2 cellular contexts compared by ENCODE assay signal in the genomic region with DNA sequence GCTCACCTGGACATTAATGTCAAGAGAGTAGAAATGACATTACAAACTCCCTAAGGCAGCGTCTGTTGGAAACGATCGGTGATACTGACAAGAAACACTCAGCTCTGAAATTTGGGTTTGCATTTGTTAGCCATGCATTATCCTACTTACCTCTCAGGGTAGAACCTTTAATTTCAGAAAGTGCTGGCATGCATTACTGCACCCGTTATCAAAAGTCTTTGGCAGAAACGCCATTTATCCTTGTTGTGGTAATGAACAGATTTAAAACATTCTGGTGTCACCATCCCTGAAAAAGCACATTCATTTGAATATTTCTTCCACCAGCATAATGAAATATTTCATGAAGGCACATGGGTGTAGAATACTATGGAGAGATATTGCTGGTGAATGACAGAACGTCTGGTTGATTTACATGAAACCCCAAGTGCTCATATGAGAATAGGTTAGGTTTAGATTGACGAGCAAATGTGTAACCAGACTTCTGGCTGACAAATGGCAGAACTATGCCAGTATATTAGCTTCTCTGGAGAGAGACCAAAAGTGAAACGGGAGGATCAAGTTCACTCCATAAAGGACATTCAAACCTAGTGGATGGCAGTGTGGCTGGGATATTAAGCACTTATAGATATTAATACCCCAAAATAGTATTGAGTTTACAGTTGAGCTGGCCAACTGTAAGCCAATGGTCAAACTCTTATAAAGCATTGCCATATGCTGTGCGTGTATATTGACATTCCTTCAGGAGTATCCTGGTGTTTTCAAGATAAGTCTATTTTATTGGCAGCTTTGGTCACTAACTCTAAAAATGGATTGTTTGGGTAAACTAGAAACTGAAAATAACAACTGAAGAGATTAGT.
A peak's percentile ranks its signal among the peaks of the same experiment; 100 is the strongest.
TF ChIP-seq lines count a peak whose summit lies in the region.

No MANE protein-coding gene starts in this region.

TF ChIP-seq in A549, 52 proteins besides CTCF, POLR2A, EP300 and RAD21:
- TF ChIP-seq ZNF302 (CRISPR knock-in tag; IDR thresholded peaks at IDR 0.05) (no peak), BHLHE40 (IDR thresholded peaks at IDR 0.05; ENCODE audit: low read depth, low read length) (no peak), KDM1A (IDR thresholded peaks at IDR 0.05; ENCODE audit: low read depth) (no peak), SREBF2 (IDR thresholded peaks at IDR 0.05) (no peak), FOSL2 (IDR thresholded peaks at IDR 0.05) (no peak), FOSL2 (CRISPR knock-in tag; IDR thresholded peaks at IDR 0.05) (peak; percentile 60), NPAS2 (CRISPR knock-in tag; IDR thresholded peaks at IDR 0.05; ENCODE audit: borderline replicate concordance) (no peak), JUNB (IDR thresholded peaks at IDR 0.05) (0 out of 2 replicates have a peak, but pooled peaks have one; percentile 31), JUN (IDR thresholded peaks at IDR 0.05) (no peak), TP53 (CRISPR knock-in tag; IDR thresholded peaks at IDR 0.05) (no peak), CBX8 (IDR thresholded peaks at IDR 0.05) (no peak), ZFP36 (IDR thresholded peaks at IDR 0.05; ENCODE audit: borderline replicate concordance, partially characterized antibody) (no peak), EHMT2 (IDR thresholded peaks at IDR 0.05; ENCODE audit: low read depth) (peak; percentile 54; the same call in 1 of the 2 replicates), GATA3 (IDR thresholded peaks at IDR 0.05; ENCODE audit: borderline replicate concordance) (peak; percentile 15; the same call in 1 of the 2 replicates), NFE2L2 (conservative IDR thresholded peaks at IDR 0.05; ENCODE audit: low read length) (no peak)
- TF ChIP-seq, protein P1, sequence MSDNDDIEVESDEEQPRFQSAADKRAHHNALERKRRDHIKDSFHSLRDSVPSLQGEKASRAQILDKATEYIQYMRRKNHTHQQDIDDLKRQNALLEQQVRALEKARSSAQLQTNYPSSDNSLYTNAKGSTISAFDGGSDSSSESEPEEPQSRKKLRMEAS (IDR thresholded peaks at IDR 0.05), result peak; percentile 56; the same call in 1 of the 2 replicates
- TF ChIP-seq, protein P2, sequence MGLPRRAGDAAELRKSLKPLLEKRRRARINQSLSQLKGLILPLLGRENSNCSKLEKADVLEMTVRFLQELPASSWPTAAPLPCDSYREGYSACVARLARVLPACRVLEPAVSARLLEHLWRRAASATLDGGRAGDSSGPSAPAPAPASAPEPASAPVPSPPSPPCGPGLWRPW (IDR thresholded peaks at IDR 0.05), result no peak
- TF ChIP-seq, protein P3, sequence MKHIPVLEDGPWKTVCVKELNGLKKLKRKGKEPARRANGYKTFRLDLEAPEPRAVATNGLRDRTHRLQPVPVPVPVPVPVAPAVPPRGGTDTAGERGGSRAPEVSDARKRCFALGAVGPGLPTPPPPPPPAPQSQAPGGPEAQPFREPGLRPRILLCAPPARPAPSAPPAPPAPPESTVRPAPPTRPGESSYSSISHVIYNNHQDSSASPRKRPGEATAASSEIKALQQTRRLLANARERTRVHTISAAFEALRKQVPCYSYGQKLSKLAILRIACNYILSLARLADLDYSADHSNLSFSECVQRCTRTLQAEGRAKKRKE (CRISPR knock-in tag; IDR thresholded peaks at IDR 0.05; ENCODE audit: low read depth), result no peak
- TF ChIP-seq, protein P4, sequence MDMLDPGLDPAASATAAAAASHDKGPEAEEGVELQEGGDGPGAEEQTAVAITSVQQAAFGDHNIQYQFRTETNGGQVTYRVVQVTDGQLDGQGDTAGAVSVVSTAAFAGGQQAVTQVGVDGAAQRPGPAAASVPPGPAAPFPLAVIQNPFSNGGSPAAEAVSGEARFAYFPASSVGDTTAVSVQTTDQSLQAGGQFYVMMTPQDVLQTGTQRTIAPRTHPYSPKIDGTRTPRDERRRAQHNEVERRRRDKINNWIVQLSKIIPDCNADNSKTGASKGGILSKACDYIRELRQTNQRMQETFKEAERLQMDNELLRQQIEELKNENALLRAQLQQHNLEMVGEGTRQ (IDR thresholded peaks at IDR 0.05), result no peak

TF ChIP-seq in GM23338, 12 proteins besides CTCF, POLR2A, EP300 and RAD21 (continued from another document):
- TF ChIP-seq, protein P5, sequence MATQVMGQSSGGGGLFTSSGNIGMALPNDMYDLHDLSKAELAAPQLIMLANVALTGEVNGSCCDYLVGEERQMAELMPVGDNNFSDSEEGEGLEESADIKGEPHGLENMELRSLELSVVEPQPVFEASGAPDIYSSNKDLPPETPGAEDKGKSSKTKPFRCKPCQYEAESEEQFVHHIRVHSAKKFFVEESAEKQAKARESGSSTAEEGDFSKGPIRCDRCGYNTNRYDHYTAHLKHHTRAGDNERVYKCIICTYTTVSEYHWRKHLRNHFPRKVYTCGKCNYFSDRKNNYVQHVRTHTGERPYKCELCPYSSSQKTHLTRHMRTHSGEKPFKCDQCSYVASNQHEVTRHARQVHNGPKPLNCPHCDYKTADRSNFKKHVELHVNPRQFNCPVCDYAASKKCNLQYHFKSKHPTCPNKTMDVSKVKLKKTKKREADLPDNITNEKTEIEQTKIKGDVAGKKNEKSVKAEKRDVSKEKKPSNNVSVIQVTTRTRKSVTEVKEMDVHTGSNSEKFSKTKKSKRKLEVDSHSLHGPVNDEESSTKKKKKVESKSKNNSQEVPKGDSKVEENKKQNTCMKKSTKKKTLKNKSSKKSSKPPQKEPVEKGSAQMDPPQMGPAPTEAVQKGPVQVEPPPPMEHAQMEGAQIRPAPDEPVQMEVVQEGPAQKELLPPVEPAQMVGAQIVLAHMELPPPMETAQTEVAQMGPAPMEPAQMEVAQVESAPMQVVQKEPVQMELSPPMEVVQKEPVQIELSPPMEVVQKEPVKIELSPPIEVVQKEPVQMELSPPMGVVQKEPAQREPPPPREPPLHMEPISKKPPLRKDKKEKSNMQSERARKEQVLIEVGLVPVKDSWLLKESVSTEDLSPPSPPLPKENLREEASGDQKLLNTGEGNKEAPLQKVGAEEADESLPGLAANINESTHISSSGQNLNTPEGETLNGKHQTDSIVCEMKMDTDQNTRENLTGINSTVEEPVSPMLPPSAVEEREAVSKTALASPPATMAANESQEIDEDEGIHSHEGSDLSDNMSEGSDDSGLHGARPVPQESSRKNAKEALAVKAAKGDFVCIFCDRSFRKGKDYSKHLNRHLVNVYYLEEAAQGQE (IDR thresholded peaks at IDR 0.05; ENCODE audit: unreplicated experiment), result no peak
- no peak for TF ChIP-seq NANOG (IDR thresholded peaks at IDR 0.05; ENCODE audit: borderline replicate concordance)
- TF ChIP-seq, protein P6, sequence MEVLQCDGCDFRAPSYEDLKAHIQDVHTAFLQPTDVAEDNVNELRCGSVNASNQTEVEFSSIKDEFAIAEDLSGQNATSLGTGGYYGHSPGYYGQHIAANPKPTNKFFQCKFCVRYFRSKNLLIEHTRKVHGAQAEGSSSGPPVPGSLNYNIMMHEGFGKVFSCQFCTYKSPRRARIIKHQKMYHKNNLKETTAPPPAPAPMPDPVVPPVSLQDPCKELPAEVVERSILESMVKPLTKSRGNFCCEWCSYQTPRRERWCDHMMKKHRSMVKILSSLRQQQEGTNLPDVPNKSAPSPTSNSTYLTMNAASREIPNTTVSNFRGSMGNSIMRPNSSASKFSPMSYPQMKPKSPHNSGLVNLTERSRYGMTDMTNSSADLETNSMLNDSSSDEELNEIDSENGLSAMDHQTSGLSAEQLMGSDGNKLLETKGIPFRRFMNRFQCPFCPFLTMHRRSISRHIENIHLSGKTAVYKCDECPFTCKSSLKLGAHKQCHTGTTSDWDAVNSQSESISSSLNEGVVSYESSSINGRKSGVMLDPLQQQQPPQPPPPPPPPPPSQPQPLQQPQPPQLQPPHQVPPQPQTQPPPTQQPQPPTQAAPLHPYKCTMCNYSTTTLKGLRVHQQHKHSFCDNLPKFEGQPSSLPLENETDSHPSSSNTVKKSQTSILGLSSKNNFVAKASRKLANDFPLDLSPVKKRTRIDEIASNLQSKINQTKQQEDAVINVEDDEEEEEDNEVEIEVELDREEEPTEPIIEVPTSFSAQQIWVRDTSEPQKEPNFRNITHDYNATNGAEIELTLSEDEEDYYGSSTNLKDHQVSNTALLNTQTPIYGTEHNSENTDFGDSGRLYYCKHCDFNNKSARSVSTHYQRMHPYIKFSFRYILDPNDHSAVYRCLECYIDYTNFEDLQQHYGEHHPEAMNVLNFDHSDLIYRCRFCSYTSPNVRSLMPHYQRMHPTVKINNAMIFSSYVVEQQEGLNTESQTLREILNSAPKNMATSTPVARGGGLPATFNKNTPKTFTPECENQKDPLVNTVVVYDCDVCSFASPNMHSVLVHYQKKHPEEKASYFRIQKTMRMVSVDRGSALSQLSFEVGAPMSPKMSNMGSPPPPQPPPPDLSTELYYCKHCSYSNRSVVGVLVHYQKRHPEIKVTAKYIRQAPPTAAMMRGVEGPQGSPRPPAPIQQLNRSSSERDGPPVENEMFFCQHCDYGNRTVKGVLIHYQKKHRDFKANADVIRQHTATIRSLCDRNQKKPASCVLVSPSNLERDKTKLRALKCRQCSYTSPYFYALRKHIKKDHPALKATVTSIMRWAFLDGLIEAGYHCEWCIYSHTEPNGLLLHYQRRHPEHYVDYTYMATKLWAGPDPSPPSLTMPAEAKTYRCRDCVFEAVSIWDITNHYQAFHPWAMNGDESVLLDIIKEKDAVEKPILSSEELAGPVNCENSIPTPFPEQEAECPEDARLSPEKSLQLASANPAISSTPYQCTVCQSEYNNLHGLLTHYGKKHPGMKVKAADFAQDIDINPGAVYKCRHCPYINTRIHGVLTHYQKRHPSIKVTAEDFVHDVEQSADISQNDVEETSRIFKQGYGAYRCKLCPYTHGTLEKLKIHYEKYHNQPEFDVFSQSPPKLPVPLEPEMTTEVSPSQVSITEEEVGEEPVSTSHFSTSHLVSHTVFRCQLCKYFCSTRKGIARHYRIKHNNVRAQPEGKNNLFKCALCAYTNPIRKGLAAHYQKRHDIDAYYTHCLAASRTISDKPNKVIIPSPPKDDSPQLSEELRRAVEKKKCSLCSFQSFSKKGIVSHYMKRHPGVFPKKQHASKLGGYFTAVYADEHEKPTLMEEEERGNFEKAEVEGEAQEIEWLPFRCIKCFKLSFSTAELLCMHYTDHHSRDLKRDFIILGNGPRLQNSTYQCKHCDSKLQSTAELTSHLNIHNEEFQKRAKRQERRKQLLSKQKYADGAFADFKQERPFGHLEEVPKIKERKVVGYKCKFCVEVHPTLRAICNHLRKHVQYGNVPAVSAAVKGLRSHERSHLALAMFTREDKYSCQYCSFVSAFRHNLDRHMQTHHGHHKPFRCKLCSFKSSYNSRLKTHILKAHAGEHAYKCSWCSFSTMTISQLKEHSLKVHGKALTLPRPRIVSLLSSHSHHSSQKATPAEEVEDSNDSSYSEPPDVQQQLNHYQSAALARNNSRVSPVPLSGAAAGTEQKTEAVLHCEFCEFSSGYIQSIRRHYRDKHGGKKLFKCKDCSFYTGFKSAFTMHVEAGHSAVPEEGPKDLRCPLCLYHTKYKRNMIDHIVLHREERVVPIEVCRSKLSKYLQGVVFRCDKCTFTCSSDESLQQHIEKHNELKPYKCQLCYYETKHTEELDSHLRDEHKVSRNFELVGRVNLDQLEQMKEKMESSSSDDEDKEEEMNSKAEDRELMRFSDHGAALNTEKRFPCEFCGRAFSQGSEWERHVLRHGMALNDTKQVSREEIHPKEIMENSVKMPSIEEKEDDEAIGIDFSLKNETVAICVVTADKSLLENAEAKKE (CRISPR knock-in tag; IDR thresholded peaks at IDR 0.05), result no peak
- TF ChIP-seq, protein P7, sequence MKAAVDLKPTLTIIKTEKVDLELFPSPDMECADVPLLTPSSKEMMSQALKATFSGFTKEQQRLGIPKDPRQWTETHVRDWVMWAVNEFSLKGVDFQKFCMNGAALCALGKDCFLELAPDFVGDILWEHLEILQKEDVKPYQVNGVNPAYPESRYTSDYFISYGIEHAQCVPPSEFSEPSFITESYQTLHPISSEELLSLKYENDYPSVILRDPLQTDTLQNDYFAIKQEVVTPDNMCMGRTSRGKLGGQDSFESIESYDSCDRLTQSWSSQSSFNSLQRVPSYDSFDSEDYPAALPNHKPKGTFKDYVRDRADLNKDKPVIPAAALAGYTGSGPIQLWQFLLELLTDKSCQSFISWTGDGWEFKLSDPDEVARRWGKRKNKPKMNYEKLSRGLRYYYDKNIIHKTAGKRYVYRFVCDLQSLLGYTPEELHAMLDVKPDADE (IDR thresholded peaks at IDR 0.05), result no peak
- TF ChIP-seq JUNB (IDR thresholded peaks at IDR 0.05; ENCODE audit: unreplicated experiment), result no peak
- no peak for TF ChIP-seq ZNF114 (CRISPR knock-in tag; IDR thresholded peaks at IDR 0.05)
- TF ChIP-seq CREB1 (CRISPR knock-in tag; IDR thresholded peaks at IDR 0.05; ENCODE audit: low read depth), result no peak
- no peak for TF ChIP-seq STAT1 (IDR thresholded peaks at IDR 0.05; ENCODE audit: unreplicated experiment)
- no peak for TF ChIP-seq EZH2 (IDR thresholded peaks at IDR 0.05; ENCODE audit: low read depth, unreplicated experiment)
